ENCODE assay signal across 29 cellular contexts in genomic region chr12:11183009-11183408, GRCh38. TPM values are rescaled to one million over a fixed set of nuclear protein-coding genes. Genes with fewer than 3 reads are reported as not detected.
DNase-seq lines count a peak whose midpoint lies in the region; ATAC-seq, FAIRE-seq and TF ChIP-seq lines count a peak whose summit lies in the region.
"Had no signal": no experiment of that assay in that cellular context is flagged by ENCODE, and none has a peak within 500 bp of the region (broad histone marks: within the 10 kb centered on the region; RNA-seq: fewer than 3 reads in every experiment).

No MANE protein-coding gene starts in this region.

- no peak for FAIRE-seq in GM19239 (lab: Jason Lieb, UNC)
- FAIRE-seq: D721Med, GM12892, HTR-8/SVneo had no signal

- DNase-seq in activated T-cell treated with anti-CD3 and anti-CD28 coated beads, Interleukin-2, amount 50 U/mL, for 72 hours: no peak
- DNase-seq in activated T-cell treated with anti-CD3 and anti-CD28 coated beads, Interleukin-2, amount 50 U/mL, for 1 hour: no peak
- DNase-seq in NCI-H69 (lab: John Stamatoyannopoulos, UW): peak; percentile 44
- no peak for DNase-seq in right lobe of liver
- no peak for DNase-seq in DMS79 treated with DMSO at 0.1 percent for 48 hours (lab: John Stamatoyannopoulos, UW)
- DNase-seq in NCI-H2107 (lab: John Stamatoyannopoulos, UW): no peak
- no peak for DNase-seq in GM19239 (ENCODE audit: insufficient read length, low spot score)
- DNase-seq: AML-193; CD4-positive, alpha-beta T cell; EL; GDM1; GM23248; H7; HFFc6; IMR-90; KG1; NCI-H1048; NCI-H1436; NCI-H187; NCI-H446 treated with DMSO at 0.1 percent for 48 hours; SJCRH30; T-helper 17 cell had no signal

- H3K27me3 Mint-ChIP-seq in activated T-cell treated with anti-CD3 and anti-CD28 coated beads, Interleukin-2, amount 50 U/mL, for 72 hours (ENCODE audit: low read depth): no peaks in the 10 kb centered on the region
- H3K27me3 Mint-ChIP-seq: CD4-positive, alpha-beta T cell; T-helper 17 cell had no signal

- H3K9me3 Mint-ChIP-seq in activated T-cell treated with anti-CD3 and anti-CD28 coated beads, Interleukin-2, amount 50 U/mL, for 72 hours: no peaks in the 10 kb centered on the region
- H3K9me3 Mint-ChIP-seq: CD4-positive, alpha-beta T cell; HFFc6 had no signal

- H3K4me3 Mint-ChIP-seq in activated T-cell treated with anti-CD3 and anti-CD28 coated beads, Interleukin-2, amount 50 U/mL, for 72 hours: no peak overlapping the region
- H3K4me3 Mint-ChIP-seq: CD4-positive, alpha-beta T cell; HFFc6; T-helper 17 cell had no signal

- H3K4me1 Mint-ChIP-seq in activated T-cell treated with anti-CD3 and anti-CD28 coated beads, Interleukin-2, amount 50 U/mL, for 72 hours (ENCODE audit: low read depth): peaks cover 13% of the 10 kb centered on the region

- no peak for TF ChIP-seq POLR2A in right lobe of liver (IDR thresholded peaks at IDR 0.05)

- TF ChIP-seq CTCF in HEK293 (tag by site-specific recombination; IDR thresholded peaks at IDR 0.05) (no peak), right lobe of liver (IDR thresholded peaks at IDR 0.05) (no peak)

- no peak overlapping the region for H3K27ac Mint-ChIP-seq in activated T-cell treated with anti-CD3 and anti-CD28 coated beads, Interleukin-2, amount 50 U/mL, for 72 hours
- H3K27ac Mint-ChIP-seq: CD4-positive, alpha-beta T cell; HFFc6; T-helper 17 cell had no signal

- peaks cover 6% of the 10 kb centered on the region; the same call in 1 of the 2 replicates for H3K4me1 ChIP-seq in HEK293 (ENCODE audit: control insufficient read depth, insufficient read depth, low read length)
- H3K4me1 ChIP-seq in right lobe of liver: peaks cover 0 to 11% (median 3%) of the 10 kb centered on the region in 4 donors
- H3K4me1 ChIP-seq: A549; BLaER1 treated with 17β-estradiol and CSF1 and Interleukin-3, amounts not matched to agents 10 nM and 100 nM; SJCRH30 had no signal

- H3K27ac ChIP-seq in HEK293 (ENCODE audit: extremely low read depth, low read depth, low read length) (no peak overlapping the region), right lobe of liver (peak overlapping the region in 2 of 3 donors; percentile 52 to 59)
- H3K27ac ChIP-seq: A549; BLaER1 treated with 17β-estradiol and CSF1 and Interleukin-3, amounts not matched to agents 10 nM and 100 nM; GM23248; SJCRH30 had no signal

- H3K4me3 ChIP-seq in HEK293 (ENCODE audit: low read depth, low read length): no peak overlapping the region
- no peak overlapping the region for H3K4me3 ChIP-seq in right lobe of liver
- H3K4me3 ChIP-seq: A549; BLaER1 treated with 17β-estradiol and CSF1 and Interleukin-3, amounts not matched to agents 10 nM and 100 nM; GM23248; SJCRH30 had no signal

- H3K9me3 ChIP-seq in HEK293 (ENCODE audit: control insufficient read depth, insufficient read depth, low read depth, low read length) (no peaks in the 10 kb centered on the region), right lobe of liver (no peaks in the 10 kb centered on the region)
- H3K9me3 ChIP-seq: A549; BLaER1 treated with 17β-estradiol and CSF1 and Interleukin-3, amounts not matched to agents 10 nM and 100 nM; SJCRH30 had no signal

- CTCF ChIA-PET in HEK293 (lab: Yijun Ruan, JAX): no interaction called here

- H3K27me3 ChIP-seq in right lobe of liver: no peaks in the 10 kb centered on the region
- H3K27me3 ChIP-seq: BLaER1 treated with 17β-estradiol and CSF1 and Interleukin-3, amounts not matched to agents 10 nM and 100 nM; SJCRH30 had no signal

- POLR2A ChIA-PET in HEK293 (lab: Yijun Ruan, JAX): interaction anchor here (1.2 kb wide), 1 partner anchor 12 kb away, joined by 6 read pairs; the partner anchor contains the start of gene SMIM10L1

- H3K36me3 ChIP-seq in HEK293 (ENCODE audit: control insufficient read depth in 2 of 2, insufficient read depth in 1 of 2, low read length in 2 of 2) (no peaks in the 10 kb centered on the region), right lobe of liver (no peaks in the 10 kb centered on the region)
- H3K36me3 ChIP-seq: BLaER1 treated with 17β-estradiol and CSF1 and Interleukin-3, amounts not matched to agents 10 nM and 100 nM; SJCRH30 had no signal

- peaks cover 0 to 1% of the 10 kb centered on the region in 2 donors for H3K36me3 Mint-ChIP-seq in activated T-cell treated with anti-CD3 and anti-CD28 coated beads, Interleukin-2, amount 50 U/mL, for 72 hours (ENCODE audit: insufficient read depth in 2 of 2)

- intact Hi-C loops in right lobe of liver (cut with DNase I): no loop called here

- ATAC-seq in activated T-cell treated with anti-CD3 and anti-CD28 coated beads, Interleukin-2, amount 50 U/mL, for 72 hours (replicated peaks in 1 of 2): peak; percentile 41 to 80
- ATAC-seq in right lobe of liver: no peak
- ATAC-seq: A549, SK-N-SH treated with all-trans-retinoic acid at 6 μM for 48 hours, T-helper 17 cell had no signal

TF ChIP-seq in HEK293, 187 proteins besides CTCF, POLR2A, EP300 and RAD21 (continues in another document):
- TF ChIP-seq HOXC10 (CRISPR knock-in tag; IDR thresholded peaks at IDR 0.05) (no peak), ZNF785 (tag by site-specific recombination; IDR thresholded peaks at IDR 0.05) (no peak), WT1 (tag by site-specific recombination; IDR thresholded peaks at IDR 0.05) (no peak), ZBTB10 (tag by site-specific recombination; IDR thresholded peaks at IDR 0.05) (no peak), ZBTB8A (tag by site-specific recombination; IDR thresholded peaks at IDR 0.05) (peak; percentile 43; the same call in 1 of the 2 replicates), SP2 (tag by site-specific recombination; IDR thresholded peaks at IDR 0.05) (no peak), ZBTB44 (tag by site-specific recombination; IDR thresholded peaks at IDR 0.05) (peak; percentile 88), ZXDB (tag by site-specific recombination; IDR thresholded peaks at IDR 0.05) (peak; percentile 56), INSM2 (tag by site-specific recombination; IDR thresholded peaks at IDR 0.05) (no peak), ZFHX2 (tag by site-specific recombination; conservative IDR thresholded peaks at IDR 0.05) (peak; percentile 80), ZFP3 (tag by site-specific recombination; IDR thresholded peaks at IDR 0.05; ENCODE audit: low read depth) (no peak), FEZF1 (tag by site-specific recombination; IDR thresholded peaks at IDR 0.05) (peak; percentile 96), YY2 (tag by site-specific recombination; IDR thresholded peaks at IDR 0.05) (peak; percentile 64; the same call in 1 of the 2 replicates), KLF10 (tag by site-specific recombination; IDR thresholded peaks at IDR 0.05) (no peak)

RNA-seq across cellular contexts. Expression of gene TAS2R42, which starts 3.7 kb away (rescaled TPM):
- total RNA-seq in activated T-cell treated with anti-CD3 and anti-CD28 coated beads, Interleukin-2, amount 50 U/mL, for 72 hours: not detected
- total RNA-seq in right lobe of liver: not detected
- total RNA-seq: CD4-positive, alpha-beta T cell; GM23248; H7; HFFc6; IMR-90; SJCRH30; T-helper 17 cell had no signal

RNA-seq across cellular contexts. Expression of gene SMIM10L1, which starts 12.0 kb away (rescaled TPM):
- 10 to 100 TPM; 10.1 to 10.9 TPM for total RNA-seq in activated T-cell treated with anti-CD3 and anti-CD28 coated beads, Interleukin-2, amount 50 U/mL, for 72 hours
- total RNA-seq in right lobe of liver: 1 to 10 TPM; 5.4 to 9.4 (median 6.3) TPM

RNA-seq across cellular contexts. Expression of gene TAS2R30, which starts 48.6 kb away (rescaled TPM):
- 1 to 10 TPM; 2.3 to 2.8 TPM for total RNA-seq in activated T-cell treated with anti-CD3 and anti-CD28 coated beads, Interleukin-2, amount 50 U/mL, for 72 hours
- 1 to 10 TPM; 1.2 to 5.1 (median 2.0) TPM for total RNA-seq in right lobe of liver

Comparison
In these comparisons a context has a peak if more than half of its experiments do, and no peak if none do; other contexts are left out.
1. ATAC-seq: peak in activated T-cell treated with anti-CD3 and anti-CD28 coated beads, Interleukin-2, amount 50 U/mL, for 72 hours (2 of 2); none in right lobe of liver (0 of 4).